Comparison of ENCODE assay signal across 26 cellular contexts in genomic region chr2:239043326-239043725, GRCh38.
"Had no signal": no experiment of that assay in that cellular context is flagged by ENCODE, and none has a peak within 500 bp of the region (broad histone marks: within the 10 kb centered on the region; RNA-seq: fewer than 3 reads in every experiment).

No MANE protein-coding gene starts in this region.

- ATAC-seq: activated T-cell treated with anti-CD3 and anti-CD28 coated beads, Interleukin-2, amount 50 U/mL, for 72 hours had no signal

- H3K27ac ChIP-seq: breast epithelium, Peyer's patch, RWPE1 had no signal

- H3K27ac Mint-ChIP-seq: activated B cell treated with CpG ODN at 0.5 μM for 24 hours; activated CD4-positive, alpha-beta T cell treated with anti-CD3 and anti-CD28 coated beads, Interleukin-2, amount 10 ng/mL, durations not matched to agents 24 days and 14 days; activated naive CD4-positive, alpha-beta T cell treated with anti-CD3 and anti-CD28 coated beads, Interleukin-2, amount 50 U/mL, for 24 hours; activated T-cell treated with anti-CD3 and anti-CD28 coated beads, Interleukin-2, amount 50 U/mL, for 72 hours; activated T-helper 2 cell treated with anti-CD3 and anti-CD28 coated beads, Interferon-gamma antibody, Interleukin-2, Interleukin-4, amounts not matched to agents 10 μg/mL and 5 μg/mL and 100 μg/mL, durations not matched to agents 14 hours and 24 hours and 36 hours had no signal

- H3K4me3 ChIP-seq: breast epithelium, Peyer's patch had no signal

- H3K36me3 ChIP-seq: breast epithelium, Peyer's patch had no signal

- H3K9me3 Mint-ChIP-seq: activated B cell treated with CpG ODN at 0.5 μM for 24 hours; activated CD4-positive, alpha-beta T cell treated with anti-CD3 and anti-CD28 coated beads, Interleukin-2, amount 10 ng/mL, durations not matched to agents 24 days and 14 days; activated naive CD4-positive, alpha-beta T cell treated with anti-CD3 and anti-CD28 coated beads, Interleukin-2, amount 50 U/mL, for 24 hours; activated T-cell treated with anti-CD3 and anti-CD28 coated beads, Interleukin-2, amount 50 U/mL, for 72 hours; activated T-helper 2 cell treated with anti-CD3 and anti-CD28 coated beads, Interferon-gamma antibody, Interleukin-2, Interleukin-4, amounts not matched to agents 10 μg/mL and 5 μg/mL and 100 μg/mL, durations not matched to agents 14 hours and 24 hours and 36 hours had no signal

- H3K4me1 ChIP-seq: breast epithelium, Peyer's patch had no signal

- H3K4me3 Mint-ChIP-seq: activated B cell treated with CpG ODN at 0.5 μM for 24 hours; activated CD4-positive, alpha-beta T cell treated with anti-CD3 and anti-CD28 coated beads, Interleukin-2, amount 10 ng/mL, durations not matched to agents 24 days and 14 days; activated naive CD4-positive, alpha-beta T cell treated with anti-CD3 and anti-CD28 coated beads, Interleukin-2, amount 50 U/mL, for 24 hours; activated T-cell treated with anti-CD3 and anti-CD28 coated beads, Interleukin-2, amount 50 U/mL, for 72 hours had no signal

- H3K27me3 ChIP-seq: breast epithelium, Peyer's patch had no signal

- H3K9me3 ChIP-seq: breast epithelium had no signal

- H3K4me1 Mint-ChIP-seq: activated B cell treated with CpG ODN at 0.5 μM for 24 hours; activated CD4-positive, alpha-beta T cell treated with anti-CD3 and anti-CD28 coated beads, Interleukin-2, amount 10 ng/mL, durations not matched to agents 24 days and 14 days; activated naive CD4-positive, alpha-beta T cell treated with anti-CD3 and anti-CD28 coated beads, Interleukin-2, amount 50 U/mL, for 24 hours had no signal

- DNase-seq: activated B cell treated with CpG ODN at 0.5 μM for 24 hours; activated CD4-positive, alpha-beta T cell treated with anti-CD3 and anti-CD28 coated beads for 1 hour; activated CD4-positive, alpha-beta T cell treated with anti-CD3 and anti-CD28 coated beads, Interleukin-2, amount 10 ng/mL, durations not matched to agents 24 days and 14 days; activated CD4-positive, alpha-beta T cell treated with anti-CD3 and anti-CD28 coated beads, Interleukin-2, amount 50 U/mL, for 48 hours; activated CD8-positive, alpha-beta memory T cell treated with anti-CD3 and anti-CD28 coated beads, Interleukin-2, amount 50 U/mL, for 4 hours; activated gamma-delta T cell treated with Interleukin-2 at 50 U/mL for 16 hours; activated T-cell treated with anti-CD3 and anti-CD28 coated beads, Interleukin-2, amount 50 U/mL, for 72 hours; central memory CD4-positive, alpha-beta T cell; KG1; NCI-H1048; NCI-H146; NCI-H187 treated with DMSO at 0.1 percent for 48 hours; NCI-H2081 treated with DMSO at 0.1 percent for 48 hours; NCI-H2171 treated with DMSO at 0.1 percent for 48 hours; NCI-H226; NCI-H526; NCI-H774; NK-92 treated with Interleukin-12 subunit alpha and Interleukin-12 subunit beta, amount 100 ng/mL, for 24 hours; SIG-M5; T-helper 2 cell; T1000 had no signal
